10 cellular contexts compared by ENCODE assay signal in genomic region chr20:23161968-23162696, GRCh38.
DNase-seq lines count a peak whose midpoint lies in the region; ATAC-seq and TF ChIP-seq lines count a peak whose summit lies in the region.
"Had no signal": no experiment of that assay in that cellular context is flagged by ENCODE, and none has a peak within 500 bp of the region (broad histone marks: within the 10 kb centered on the region; RNA-seq: fewer than 3 reads in every experiment).

No MANE protein-coding gene starts in this region.

- in situ Hi-C loops in transverse colon (cut with MboI; ENCODE audit: low pct_ligation_motif_present in 1 of 4, low pct_unique_long_range_greater_than_20kb in 1 of 4, low sequenced_read_pairs in 3 of 4), result no loop called here

- H3K27ac ChIP-seq in right atrium auricular region (peak overlapping the region; percentile 63 to 68), transverse colon (peak overlapping the region; percentile 44 to 56 (median 49))
- H3K27ac ChIP-seq: VCaP had no signal

- intact Hi-C loops in transverse colon (cut with DNase I; ENCODE audit: low total_unique reads), result no loop called here

- no peaks in the 10 kb centered on the region for H3K36me3 Mint-ChIP-seq in T-helper 17 cell (ENCODE audit: low read depth)

- H3K4me3 Mint-ChIP-seq in T-helper 17 cell, result no peak overlapping the region

- H3K27me3 ChIP-seq in right atrium auricular region (no peaks in the 10 kb centered on the region), transverse colon (no peaks in the 10 kb centered on the region)

- no peak overlapping the region for H3K4me3 ChIP-seq in right atrium auricular region
- H3K4me3 ChIP-seq in transverse colon, result no peak overlapping the region

- WGBS in transverse colon (ENCODE audit: low coverage in 1 of 2), 2 donors, result 49% methylated on average over 12 of the region's 12 CpGs; no CpG with 5 or more reads in 1 of the 2 donors

- TF ChIP-seq CTCF in right atrium auricular region (IDR thresholded peaks at IDR 0.05) (no peak), transverse colon (IDR thresholded peaks at IDR 0.05) (no peak)

- peaks cover 5% of the 10 kb centered on the region for H3K27me3 Mint-ChIP-seq in T-helper 17 cell

- peak; percentile 51 for TF ChIP-seq EP300 in transverse colon (IDR thresholded peaks at IDR 0.05; ENCODE audit: low read depth)

- DNase-seq in NCI-H2081 (lab: John Stamatoyannopoulos, UW) (peak; percentile 67 to 80), NCI-H2081 treated with DMSO at 0.1 percent for 48 hours (lab: John Stamatoyannopoulos, UW) (no peak), T-helper 17 cell (no peak), right atrium auricular region (ENCODE audit: low spot score) (peak; percentile 95), transverse colon (peak; percentile 93), cerebellar cortex (ENCODE audit: low spot score) (no peak)
- DNase-seq: 8988T had no signal

- H3K27ac Mint-ChIP-seq in T-helper 17 cell, result no peak overlapping the region

- H3K9me3 ChIP-seq in T-helper 17 cell (ENCODE audit: control insufficient read depth, low read length, poor library complexity, severe bottlenecking), result no peaks in the 10 kb centered on the region
- no peaks in the 10 kb centered on the region for H3K9me3 ChIP-seq in right atrium auricular region
- H3K9me3 ChIP-seq in transverse colon, result no peaks in the 10 kb centered on the region

- H3K4me1 Mint-ChIP-seq in T-helper 17 cell, result peaks cover 12% of the 10 kb centered on the region

- H3K36me3 ChIP-seq in right atrium auricular region (no peaks in the 10 kb centered on the region), transverse colon (no peaks in the 10 kb centered on the region)

- peaks cover 0 to 50% of the 10 kb centered on the region in 2 donors for H3K4me1 ChIP-seq in right atrium auricular region
- H3K4me1 ChIP-seq in transverse colon, result peaks cover 24 to 70% (median 45%) of the 10 kb centered on the region in 4 donors

- peak; percentile 69 for ATAC-seq in T-helper 17 cell
- no peak for ATAC-seq in HG02884 (IDR thresholded peaks at IDR 0.05; ENCODE audit: unreplicated experiment)
- ATAC-seq in HG03342 (IDR thresholded peaks at IDR 0.05; ENCODE audit: unreplicated experiment), result no peak

- no peak for TF ChIP-seq POLR2A in transverse colon (IDR thresholded peaks at IDR 0.05)

Comparison
In these comparisons a context has a peak if more than half of its experiments do, and no peak if none do; other contexts are left out.
1. DNase-seq: peak in NCI-H2081 (2 of 2), right atrium auricular region (single experiment) and transverse colon (single experiment); none in NCI-H2081 treated with DMSO at 0.1 percent for 48 hours (single experiment), T-helper 17 cell (0 of 3) and cerebellar cortex (single experiment).